Comparison of ENCODE assay signal across 1 cellular context in the genomic region with DNA sequence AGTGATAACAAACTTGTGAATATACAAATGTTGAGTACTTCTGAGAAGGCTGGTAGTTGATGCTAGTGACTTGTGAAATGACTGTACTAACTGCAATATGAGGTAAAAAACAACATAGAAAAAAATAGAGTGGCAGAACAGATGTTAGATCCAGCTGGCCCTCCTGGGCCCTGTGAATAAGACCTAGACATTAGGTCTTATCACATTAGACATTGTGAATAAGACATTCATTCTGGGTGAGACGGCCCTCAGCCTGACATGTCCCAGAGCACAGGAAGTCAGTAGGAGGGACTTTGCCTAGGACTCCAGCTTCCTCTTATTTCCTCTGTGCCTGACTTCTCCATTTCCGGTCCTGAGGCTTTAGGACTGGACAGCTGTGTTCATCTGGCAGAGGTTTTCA.
TF ChIP-seq lines count a peak whose summit lies in the region.

No MANE protein-coding gene starts in this region.

TF ChIP-seq in K562, 482 proteins besides CTCF, POLR2A, EP300 and RAD21 (continued from another document and continues in another):
- TF ChIP-seq, protein P1, sequence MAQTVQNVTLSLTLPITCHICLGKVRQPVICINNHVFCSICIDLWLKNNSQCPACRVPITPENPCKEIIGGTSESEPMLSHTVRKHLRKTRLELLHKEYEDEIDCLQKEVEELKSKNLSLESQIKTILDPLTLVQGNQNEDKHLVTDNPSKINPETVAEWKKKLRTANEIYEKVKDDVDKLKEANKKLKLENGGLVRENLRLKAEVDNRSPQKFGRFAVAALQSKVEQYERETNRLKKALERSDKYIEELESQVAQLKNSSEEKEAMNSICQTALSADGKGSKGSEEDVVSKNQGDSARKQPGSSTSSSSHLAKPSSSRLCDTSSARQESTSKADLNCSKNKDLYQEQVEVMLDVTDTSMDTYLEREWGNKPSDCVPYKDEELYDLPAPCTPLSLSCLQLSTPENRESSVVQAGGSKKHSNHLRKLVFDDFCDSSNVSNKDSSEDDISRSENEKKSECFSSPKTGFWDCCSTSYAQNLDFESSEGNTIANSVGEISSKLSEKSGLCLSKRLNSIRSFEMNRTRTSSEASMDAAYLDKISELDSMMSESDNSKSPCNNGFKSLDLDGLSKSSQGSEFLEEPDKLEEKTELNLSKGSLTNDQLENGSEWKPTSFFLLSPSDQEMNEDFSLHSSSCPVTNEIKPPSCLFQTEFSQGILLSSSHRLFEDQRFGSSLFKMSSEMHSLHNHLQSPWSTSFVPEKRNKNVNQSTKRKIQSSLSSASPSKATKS (CRISPR knock-in tag; IDR thresholded peaks at IDR 0.05): no peak
- TF ChIP-seq CEBPG (CRISPR knock-in tag; IDR thresholded peaks at IDR 0.05) (no peak), CEBPG (tag; conservative IDR thresholded peaks at IDR 0.05 in 1 of 2, IDR thresholded peaks at IDR 0.05 in 1 of 2) (no peak), STAG1 (CRISPR knock-in tag; IDR thresholded peaks at IDR 0.05; ENCODE audit: borderline replicate concordance) (no peak), XRCC3 (IDR thresholded peaks at IDR 0.05) (no peak), MAFK (IDR thresholded peaks at IDR 0.05; ENCODE audit: low read length) (no peak), MCM5 (IDR thresholded peaks at IDR 0.05; ENCODE audit: low read depth) (no peak), NUFIP1 (IDR thresholded peaks at IDR 0.05; ENCODE audit: partially characterized antibody) (no peak), GABPB2 (CRISPR knock-in tag; conservative IDR thresholded peaks at IDR 0.05) (no peak), ZBTB1 (CRISPR knock-in tag; IDR thresholded peaks at IDR 0.05; ENCODE audit: borderline replicate concordance, low read depth) (no peak), POLR2G (IDR thresholded peaks at IDR 0.05; ENCODE audit: low read depth, low read length) (no peak), FOXM1 (IDR thresholded peaks at IDR 0.05; ENCODE audit: low read depth) (no peak), FOXM1 (CRISPR knock-in tag; IDR thresholded peaks at IDR 0.05; ENCODE audit: low read depth) (no peak), GATAD2A (IDR thresholded peaks at IDR 0.05) (no peak), TAF15 (IDR thresholded peaks at IDR 0.05; ENCODE audit: low read depth, low read length) (no peak), ZNF263 (CRISPR knock-in tag; IDR thresholded peaks at IDR 0.05; ENCODE audit: borderline replicate concordance) (no peak), PTTG1 (tag; IDR thresholded peaks at IDR 0.05; ENCODE audit: low read depth) (no peak), E2F3 (CRISPR knock-in tag; IDR thresholded peaks at IDR 0.05) (no peak), ZNF316 (IDR thresholded peaks at IDR 0.05) (no peak)
- TF ChIP-seq, protein P2, sequence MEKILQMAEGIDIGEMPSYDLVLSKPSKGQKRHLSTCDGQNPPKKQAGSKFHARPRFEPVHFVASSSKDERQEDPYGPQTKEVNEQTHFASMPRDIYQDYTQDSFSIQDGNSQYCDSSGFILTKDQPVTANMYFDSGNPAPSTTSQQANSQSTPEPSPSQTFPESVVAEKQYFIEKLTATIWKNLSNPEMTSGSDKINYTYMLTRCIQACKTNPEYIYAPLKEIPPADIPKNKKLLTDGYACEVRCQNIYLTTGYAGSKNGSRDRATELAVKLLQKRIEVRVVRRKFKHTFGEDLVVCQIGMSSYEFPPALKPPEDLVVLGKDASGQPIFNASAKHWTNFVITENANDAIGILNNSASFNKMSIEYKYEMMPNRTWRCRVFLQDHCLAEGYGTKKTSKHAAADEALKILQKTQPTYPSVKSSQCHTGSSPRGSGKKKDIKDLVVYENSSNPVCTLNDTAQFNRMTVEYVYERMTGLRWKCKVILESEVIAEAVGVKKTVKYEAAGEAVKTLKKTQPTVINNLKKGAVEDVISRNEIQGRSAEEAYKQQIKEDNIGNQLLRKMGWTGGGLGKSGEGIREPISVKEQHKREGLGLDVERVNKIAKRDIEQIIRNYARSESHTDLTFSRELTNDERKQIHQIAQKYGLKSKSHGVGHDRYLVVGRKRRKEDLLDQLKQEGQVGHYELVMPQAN (IDR thresholded peaks at IDR 0.05; ENCODE audit: borderline replicate concordance): no peak
- TF ChIP-seq, protein P3, sequence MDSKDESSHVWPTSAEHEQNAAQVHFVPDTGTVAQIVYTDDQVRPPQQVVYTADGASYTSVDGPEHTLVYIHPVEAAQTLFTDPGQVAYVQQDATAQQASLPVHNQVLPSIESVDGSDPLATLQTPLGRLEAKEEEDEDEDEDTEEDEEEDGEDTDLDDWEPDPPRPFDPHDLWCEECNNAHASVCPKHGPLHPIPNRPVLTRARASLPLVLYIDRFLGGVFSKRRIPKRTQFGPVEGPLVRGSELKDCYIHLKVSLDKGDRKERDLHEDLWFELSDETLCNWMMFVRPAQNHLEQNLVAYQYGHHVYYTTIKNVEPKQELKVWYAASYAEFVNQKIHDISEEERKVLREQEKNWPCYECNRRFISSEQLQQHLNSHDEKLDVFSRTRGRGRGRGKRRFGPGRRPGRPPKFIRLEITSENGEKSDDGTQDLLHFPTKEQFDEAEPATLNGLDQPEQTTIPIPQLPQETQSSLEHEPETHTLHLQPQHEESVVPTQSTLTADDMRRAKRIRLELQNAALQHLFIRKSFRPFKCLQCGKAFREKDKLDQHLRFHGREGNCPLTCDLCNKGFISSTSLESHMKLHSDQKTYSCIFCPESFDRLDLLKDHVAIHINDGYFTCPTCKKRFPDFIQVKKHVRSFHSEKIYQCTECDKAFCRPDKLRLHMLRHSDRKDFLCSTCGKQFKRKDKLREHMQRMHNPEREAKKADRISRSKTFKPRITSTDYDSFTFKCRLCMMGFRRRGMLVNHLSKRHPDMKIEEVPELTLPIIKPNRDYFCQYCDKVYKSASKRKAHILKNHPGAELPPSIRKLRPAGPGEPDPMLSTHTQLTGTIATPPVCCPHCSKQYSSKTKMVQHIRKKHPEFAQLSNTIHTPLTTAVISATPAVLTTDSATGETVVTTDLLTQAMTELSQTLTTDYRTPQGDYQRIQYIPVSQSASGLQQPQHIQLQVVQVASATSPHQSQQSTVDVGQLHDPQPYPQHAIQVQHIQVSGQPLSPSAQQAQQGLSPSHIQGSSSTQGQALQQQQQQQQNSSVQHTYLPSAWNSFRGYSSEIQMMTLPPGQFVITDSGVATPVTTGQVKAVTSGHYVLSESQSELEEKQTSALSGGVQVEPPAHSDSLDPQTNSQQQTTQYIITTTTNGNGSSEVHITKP (IDR thresholded peaks at IDR 0.05; ENCODE audit: partially characterized antibody): no peak
- TF ChIP-seq, protein P4, sequence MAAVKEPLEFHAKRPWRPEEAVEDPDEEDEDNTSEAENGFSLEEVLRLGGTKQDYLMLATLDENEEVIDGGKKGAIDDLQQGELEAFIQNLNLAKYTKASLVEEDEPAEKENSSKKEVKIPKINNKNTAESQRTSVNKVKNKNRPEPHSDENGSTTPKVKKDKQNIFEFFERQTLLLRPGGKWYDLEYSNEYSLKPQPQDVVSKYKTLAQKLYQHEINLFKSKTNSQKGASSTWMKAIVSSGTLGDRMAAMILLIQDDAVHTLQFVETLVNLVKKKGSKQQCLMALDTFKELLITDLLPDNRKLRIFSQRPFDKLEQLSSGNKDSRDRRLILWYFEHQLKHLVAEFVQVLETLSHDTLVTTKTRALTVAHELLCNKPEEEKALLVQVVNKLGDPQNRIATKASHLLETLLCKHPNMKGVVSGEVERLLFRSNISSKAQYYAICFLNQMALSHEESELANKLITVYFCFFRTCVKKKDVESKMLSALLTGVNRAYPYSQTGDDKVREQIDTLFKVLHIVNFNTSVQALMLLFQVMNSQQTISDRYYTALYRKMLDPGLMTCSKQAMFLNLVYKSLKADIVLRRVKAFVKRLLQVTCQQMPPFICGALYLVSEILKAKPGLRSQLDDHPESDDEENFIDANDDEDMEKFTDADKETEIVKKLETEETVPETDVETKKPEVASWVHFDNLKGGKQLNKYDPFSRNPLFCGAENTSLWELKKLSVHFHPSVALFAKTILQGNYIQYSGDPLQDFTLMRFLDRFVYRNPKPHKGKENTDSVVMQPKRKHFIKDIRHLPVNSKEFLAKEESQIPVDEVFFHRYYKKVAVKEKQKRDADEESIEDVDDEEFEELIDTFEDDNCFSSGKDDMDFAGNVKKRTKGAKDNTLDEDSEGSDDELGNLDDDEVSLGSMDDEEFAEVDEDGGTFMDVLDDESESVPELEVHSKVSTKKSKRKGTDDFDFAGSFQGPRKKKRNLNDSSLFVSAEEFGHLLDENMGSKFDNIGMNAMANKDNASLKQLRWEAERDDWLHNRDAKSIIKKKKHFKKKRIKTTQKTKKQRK (IDR thresholded peaks at IDR 0.05; ENCODE audit: borderline replicate concordance, low read depth, low read length): no peak
- TF ChIP-seq, protein P5, sequence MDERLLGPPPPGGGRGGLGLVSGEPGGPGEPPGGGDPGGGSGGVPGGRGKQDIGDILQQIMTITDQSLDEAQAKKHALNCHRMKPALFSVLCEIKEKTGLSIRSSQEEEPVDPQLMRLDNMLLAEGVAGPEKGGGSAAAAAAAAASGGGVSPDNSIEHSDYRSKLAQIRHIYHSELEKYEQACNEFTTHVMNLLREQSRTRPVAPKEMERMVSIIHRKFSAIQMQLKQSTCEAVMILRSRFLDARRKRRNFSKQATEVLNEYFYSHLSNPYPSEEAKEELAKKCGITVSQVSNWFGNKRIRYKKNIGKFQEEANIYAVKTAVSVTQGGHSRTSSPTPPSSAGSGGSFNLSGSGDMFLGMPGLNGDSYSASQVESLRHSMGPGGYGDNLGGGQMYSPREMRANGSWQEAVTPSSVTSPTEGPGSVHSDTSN (CRISPR knock-in tag; IDR thresholded peaks at IDR 0.05; ENCODE audit: low read depth): no peak
- TF ChIP-seq, protein P5 (tag; conservative IDR thresholded peaks at IDR 0.05; ENCODE audit: low read depth): 0 out of 2 replicates have a peak, but pooled peaks have one; percentile 22
- TF ChIP-seq, protein P6, sequence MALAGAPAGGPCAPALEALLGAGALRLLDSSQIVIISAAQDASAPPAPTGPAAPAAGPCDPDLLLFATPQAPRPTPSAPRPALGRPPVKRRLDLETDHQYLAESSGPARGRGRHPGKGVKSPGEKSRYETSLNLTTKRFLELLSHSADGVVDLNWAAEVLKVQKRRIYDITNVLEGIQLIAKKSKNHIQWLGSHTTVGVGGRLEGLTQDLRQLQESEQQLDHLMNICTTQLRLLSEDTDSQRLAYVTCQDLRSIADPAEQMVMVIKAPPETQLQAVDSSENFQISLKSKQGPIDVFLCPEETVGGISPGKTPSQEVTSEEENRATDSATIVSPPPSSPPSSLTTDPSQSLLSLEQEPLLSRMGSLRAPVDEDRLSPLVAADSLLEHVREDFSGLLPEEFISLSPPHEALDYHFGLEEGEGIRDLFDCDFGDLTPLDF (CRISPR knock-in tag; IDR thresholded peaks at IDR 0.05): no peak
- TF ChIP-seq, protein P7, sequence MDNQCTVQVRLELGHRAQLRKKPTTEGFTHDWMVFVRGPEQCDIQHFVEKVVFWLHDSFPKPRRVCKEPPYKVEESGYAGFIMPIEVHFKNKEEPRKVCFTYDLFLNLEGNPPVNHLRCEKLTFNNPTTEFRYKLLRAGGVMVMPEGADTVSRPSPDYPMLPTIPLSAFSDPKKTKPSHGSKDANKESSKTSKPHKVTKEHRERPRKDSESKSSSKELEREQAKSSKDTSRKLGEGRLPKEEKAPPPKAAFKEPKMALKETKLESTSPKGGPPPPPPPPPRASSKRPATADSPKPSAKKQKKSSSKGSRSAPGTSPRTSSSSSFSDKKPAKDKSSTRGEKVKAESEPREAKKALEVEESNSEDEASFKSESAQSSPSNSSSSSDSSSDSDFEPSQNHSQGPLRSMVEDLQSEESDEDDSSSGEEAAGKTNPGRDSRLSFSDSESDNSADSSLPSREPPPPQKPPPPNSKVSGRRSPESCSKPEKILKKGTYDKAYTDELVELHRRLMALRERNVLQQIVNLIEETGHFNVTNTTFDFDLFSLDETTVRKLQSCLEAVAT (IDR thresholded peaks at IDR 0.05): no peak
